Comparison of ENCODE assay signal across 1 cellular context in genomic region chr14:103548463-103549351, GRCh38.
TF ChIP-seq lines count a peak whose summit lies in the region.

No MANE protein-coding gene starts in this region.

TF ChIP-seq in K562, 482 proteins besides CTCF, POLR2A, EP300 and RAD21:
- no peak for TF ChIP-seq GTF3C2 (IDR thresholded peaks at IDR 0.05; ENCODE audit: borderline replicate concordance, extremely low read depth, insufficient read length)
- TF ChIP-seq, protein P1, sequence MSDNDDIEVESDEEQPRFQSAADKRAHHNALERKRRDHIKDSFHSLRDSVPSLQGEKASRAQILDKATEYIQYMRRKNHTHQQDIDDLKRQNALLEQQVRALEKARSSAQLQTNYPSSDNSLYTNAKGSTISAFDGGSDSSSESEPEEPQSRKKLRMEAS (CRISPR knock-in tag; IDR thresholded peaks at IDR 0.05): 0 out of 2 replicates have a peak, but pooled peaks have one; percentile 28
TF ChIP-seq in K562: peak in this region for 1.
